In the genomic region with DNA sequence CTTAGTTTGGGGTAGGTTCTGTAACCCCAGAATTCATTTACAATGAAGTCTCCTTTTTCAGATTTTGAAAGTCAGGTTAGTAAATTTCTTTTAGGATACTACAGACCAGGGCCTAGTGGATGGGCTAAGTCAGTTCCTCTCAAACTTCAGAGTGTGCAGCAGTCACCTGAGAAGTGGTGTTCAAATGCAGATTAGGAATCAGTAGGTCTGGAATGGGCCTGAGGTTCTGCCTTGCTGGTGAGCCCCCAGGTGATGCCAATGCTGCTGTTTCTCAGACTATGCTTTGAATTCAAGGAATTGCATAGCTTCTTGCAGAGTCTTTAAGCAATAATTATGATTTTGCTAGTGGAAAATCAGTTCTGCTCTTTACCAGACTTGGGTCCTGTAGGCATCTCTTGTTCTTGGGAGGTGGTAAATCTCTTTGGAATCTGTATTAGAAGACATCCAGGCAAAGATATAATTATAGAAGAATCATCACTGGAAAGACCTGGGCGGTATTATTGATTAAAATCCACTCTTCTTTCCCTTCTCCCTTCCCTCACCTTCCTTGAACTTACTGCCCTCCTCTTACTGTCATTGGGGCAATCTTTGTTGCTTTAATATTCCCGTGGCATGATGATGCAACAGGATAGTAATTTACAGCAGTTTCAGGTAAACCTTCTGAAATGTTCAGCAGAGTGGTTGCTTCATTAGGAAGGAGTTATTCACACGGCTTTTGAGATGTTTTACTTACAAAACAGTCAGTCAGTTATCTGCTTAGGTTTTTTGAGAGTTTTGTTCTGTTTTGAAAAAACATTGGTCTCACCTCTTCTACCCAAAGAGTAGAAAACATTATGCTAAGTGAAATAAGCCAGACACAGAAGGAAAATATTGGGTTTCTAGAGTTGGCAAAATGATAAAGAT, we compare ENCODE assay signal across 1 cellular context.
TF ChIP-seq lines count a peak whose summit lies in the region.

No MANE protein-coding gene starts in this region.

TF ChIP-seq in K562, 482 proteins besides CTCF, POLR2A, EP300 and RAD21 (continued from another document and continues in another):
- TF ChIP-seq, protein P1, sequence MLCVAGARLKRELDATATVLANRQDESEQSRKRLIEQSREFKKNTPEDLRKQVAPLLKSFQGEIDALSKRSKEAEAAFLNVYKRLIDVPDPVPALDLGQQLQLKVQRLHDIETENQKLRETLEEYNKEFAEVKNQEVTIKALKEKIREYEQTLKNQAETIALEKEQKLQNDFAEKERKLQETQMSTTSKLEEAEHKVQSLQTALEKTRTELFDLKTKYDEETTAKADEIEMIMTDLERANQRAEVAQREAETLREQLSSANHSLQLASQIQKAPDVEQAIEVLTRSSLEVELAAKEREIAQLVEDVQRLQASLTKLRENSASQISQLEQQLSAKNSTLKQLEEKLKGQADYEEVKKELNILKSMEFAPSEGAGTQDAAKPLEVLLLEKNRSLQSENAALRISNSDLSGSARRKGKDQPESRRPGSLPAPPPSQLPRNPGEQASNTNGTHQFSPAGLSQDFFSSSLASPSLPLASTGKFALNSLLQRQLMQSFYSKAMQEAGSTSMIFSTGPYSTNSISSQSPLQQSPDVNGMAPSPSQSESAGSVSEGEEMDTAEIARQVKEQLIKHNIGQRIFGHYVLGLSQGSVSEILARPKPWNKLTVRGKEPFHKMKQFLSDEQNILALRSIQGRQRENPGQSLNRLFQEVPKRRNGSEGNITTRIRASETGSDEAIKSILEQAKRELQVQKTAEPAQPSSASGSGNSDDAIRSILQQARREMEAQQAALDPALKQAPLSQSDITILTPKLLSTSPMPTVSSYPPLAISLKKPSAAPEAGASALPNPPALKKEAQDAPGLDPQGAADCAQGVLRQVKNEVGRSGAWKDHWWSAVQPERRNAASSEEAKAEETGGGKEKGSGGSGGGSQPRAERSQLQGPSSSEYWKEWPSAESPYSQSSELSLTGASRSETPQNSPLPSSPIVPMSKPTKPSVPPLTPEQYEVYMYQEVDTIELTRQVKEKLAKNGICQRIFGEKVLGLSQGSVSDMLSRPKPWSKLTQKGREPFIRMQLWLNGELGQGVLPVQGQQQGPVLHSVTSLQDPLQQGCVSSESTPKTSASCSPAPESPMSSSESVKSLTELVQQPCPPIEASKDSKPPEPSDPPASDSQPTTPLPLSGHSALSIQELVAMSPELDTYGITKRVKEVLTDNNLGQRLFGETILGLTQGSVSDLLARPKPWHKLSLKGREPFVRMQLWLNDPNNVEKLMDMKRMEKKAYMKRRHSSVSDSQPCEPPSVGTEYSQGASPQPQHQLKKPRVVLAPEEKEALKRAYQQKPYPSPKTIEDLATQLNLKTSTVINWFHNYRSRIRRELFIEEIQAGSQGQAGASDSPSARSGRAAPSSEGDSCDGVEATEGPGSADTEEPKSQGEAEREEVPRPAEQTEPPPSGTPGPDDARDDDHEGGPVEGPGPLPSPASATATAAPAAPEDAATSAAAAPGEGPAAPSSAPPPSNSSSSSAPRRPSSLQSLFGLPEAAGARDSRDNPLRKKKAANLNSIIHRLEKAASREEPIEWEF (CRISPR knock-in tag; IDR thresholded peaks at IDR 0.05), result no peak
- no peak for TF ChIP-seq ASH1L (IDR thresholded peaks at IDR 0.05; ENCODE audit: borderline replicate concordance, low read depth, partially characterized antibody)
- TF ChIP-seq, protein P2, sequence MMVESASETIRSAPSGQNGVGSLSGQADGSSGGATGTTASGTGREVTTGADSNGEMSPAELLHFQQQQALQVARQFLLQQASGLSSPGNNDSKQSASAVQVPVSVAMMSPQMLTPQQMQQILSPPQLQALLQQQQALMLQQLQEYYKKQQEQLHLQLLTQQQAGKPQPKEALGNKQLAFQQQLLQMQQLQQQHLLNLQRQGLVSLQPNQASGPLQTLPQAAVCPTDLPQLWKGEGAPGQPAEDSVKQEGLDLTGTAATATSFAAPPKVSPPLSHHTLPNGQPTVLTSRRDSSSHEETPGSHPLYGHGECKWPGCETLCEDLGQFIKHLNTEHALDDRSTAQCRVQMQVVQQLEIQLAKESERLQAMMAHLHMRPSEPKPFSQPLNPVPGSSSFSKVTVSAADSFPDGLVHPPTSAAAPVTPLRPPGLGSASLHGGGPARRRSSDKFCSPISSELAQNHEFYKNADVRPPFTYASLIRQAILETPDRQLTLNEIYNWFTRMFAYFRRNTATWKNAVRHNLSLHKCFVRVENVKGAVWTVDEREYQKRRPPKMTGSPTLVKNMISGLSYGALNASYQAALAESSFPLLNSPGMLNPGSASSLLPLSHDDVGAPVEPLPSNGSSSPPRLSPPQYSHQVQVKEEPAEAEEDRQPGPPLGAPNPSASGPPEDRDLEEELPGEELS (CRISPR knock-in tag; IDR thresholded peaks at IDR 0.05; ENCODE audit: borderline replicate concordance), result no peak
- TF ChIP-seq L3MBTL2 (IDR thresholded peaks at IDR 0.05), result 0 out of 2 replicates have a peak, but pooled peaks have one; percentile 29
- peak; percentile 78; the same call in 1 of the 2 replicates for TF ChIP-seq ZSCAN32 (CRISPR knock-in tag; IDR thresholded peaks at IDR 0.05)
- no peak for TF ChIP-seq CCAR2 (IDR thresholded peaks at IDR 0.05; ENCODE audit: low read depth, low read length)
- TF ChIP-seq ZNF644 (tag; IDR thresholded peaks at IDR 0.05; ENCODE audit: low read depth), result peak; percentile 56; the same call in 1 of the 2 replicates
- no peak for TF ChIP-seq ZNF696 (CRISPR knock-in tag; conservative IDR thresholded peaks at IDR 0.05)
- no peak for TF ChIP-seq EHMT2 (IDR thresholded peaks at IDR 0.05)
- TF ChIP-seq PRPF4 (IDR thresholded peaks at IDR 0.05; ENCODE audit: insufficient read depth, low read depth, low read length, poor library complexity, severe bottlenecking), result no peak
- TF ChIP-seq ZNF766 (CRISPR knock-in tag; conservative IDR thresholded peaks at IDR 0.05), result peak; percentile 70
- no peak for TF ChIP-seq ZNF830 (CRISPR knock-in tag; IDR thresholded peaks at IDR 0.05)
- no peak for TF ChIP-seq HMG20B (CRISPR knock-in tag; IDR thresholded peaks at IDR 0.05)
- TF ChIP-seq ZC3H8 (IDR thresholded peaks at IDR 0.05), result no peak
- no peak for TF ChIP-seq HDGF (IDR thresholded peaks at IDR 0.05)
- TF ChIP-seq ZFPM2 (CRISPR knock-in tag; IDR thresholded peaks at IDR 0.05), result no peak
- TF ChIP-seq, protein P3, sequence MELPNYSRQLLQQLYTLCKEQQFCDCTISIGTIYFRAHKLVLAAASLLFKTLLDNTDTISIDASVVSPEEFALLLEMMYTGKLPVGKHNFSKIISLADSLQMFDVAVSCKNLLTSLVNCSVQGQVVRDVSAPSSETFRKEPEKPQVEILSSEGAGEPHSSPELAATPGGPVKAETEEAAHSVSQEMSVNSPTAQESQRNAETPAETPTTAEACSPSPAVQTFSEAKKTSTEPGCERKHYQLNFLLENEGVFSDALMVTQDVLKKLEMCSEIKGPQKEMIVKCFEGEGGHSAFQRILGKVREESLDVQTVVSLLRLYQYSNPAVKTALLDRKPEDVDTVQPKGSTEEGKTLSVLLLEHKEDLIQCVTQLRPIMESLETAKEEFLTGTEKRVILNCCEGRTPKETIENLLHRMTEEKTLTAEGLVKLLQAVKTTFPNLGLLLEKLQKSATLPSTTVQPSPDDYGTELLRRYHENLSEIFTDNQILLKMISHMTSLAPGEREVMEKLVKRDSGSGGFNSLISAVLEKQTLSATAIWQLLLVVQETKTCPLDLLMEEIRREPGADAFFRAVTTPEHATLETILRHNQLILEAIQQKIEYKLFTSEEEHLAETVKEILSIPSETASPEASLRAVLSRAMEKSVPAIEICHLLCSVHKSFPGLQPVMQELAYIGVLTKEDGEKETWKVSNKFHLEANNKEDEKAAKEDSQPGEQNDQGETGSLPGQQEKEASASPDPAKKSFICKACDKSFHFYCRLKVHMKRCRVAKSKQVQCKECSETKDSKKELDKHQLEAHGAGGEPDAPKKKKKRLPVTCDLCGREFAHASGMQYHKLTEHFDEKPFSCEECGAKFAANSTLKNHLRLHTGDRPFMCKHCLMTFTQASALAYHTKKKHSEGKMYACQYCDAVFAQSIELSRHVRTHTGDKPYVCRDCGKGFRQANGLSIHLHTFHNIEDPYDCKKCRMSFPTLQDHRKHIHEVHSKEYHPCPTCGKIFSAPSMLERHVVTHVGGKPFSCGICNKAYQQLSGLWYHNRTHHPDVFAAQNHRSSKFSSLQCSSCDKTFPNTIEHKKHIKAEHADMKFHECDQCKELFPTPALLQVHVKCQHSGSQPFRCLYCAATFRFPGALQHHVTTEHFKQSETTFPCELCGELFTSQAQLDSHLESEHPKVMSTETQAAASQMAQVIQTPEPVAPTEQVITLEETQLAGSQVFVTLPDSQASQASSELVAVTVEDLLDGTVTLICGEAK (IDR thresholded peaks at IDR 0.05), result no peak
- TF ChIP-seq, protein P3 (CRISPR knock-in tag; IDR thresholded peaks at IDR 0.05), result no peak
- no peak for TF ChIP-seq FOXM1 (IDR thresholded peaks at IDR 0.05; ENCODE audit: low read depth)
- no peak for TF ChIP-seq FOXM1 (CRISPR knock-in tag; IDR thresholded peaks at IDR 0.05; ENCODE audit: low read depth)
- TF ChIP-seq, protein P4, sequence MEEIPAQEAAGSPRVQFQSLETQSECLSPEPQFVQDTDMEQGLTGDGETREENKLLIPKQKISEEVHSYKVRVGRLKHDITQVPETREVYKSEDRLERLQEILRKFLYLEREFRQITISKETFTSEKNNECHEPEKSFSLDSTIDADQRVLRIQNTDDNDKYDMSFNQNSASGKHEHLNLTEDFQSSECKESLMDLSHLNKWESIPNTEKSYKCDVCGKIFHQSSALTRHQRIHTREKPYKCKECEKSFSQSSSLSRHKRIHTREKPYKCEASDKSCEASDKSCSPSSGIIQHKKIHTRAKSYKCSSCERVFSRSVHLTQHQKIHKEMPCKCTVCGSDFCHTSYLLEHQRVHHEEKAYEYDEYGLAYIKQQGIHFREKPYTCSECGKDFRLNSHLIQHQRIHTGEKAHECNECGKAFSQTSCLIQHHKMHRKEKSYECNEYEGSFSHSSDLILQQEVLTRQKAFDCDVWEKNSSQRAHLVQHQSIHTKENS (CRISPR knock-in tag; IDR thresholded peaks at IDR 0.05), result no peak
- no peak for TF ChIP-seq MIER1 (IDR thresholded peaks at IDR 0.05; ENCODE audit: low read depth)
- TF ChIP-seq ZBTB1 (CRISPR knock-in tag; IDR thresholded peaks at IDR 0.05; ENCODE audit: borderline replicate concordance, low read depth), result no peak
- TF ChIP-seq NCOA2 (IDR thresholded peaks at IDR 0.05; ENCODE audit: partially characterized antibody in 2 of 2), result no peak
- TF ChIP-seq HDAC8 (tag; IDR thresholded peaks at IDR 0.05), result no peak
- no peak for TF ChIP-seq ZNF282 (CRISPR knock-in tag; IDR thresholded peaks at IDR 0.05)
- TF ChIP-seq SMARCB1 (IDR thresholded peaks at IDR 0.05; ENCODE audit: insufficient read length, low read depth), result no peak
- no peak for TF ChIP-seq PTBP1 (IDR thresholded peaks at IDR 0.05; ENCODE audit: low read depth, low read length)
- TF ChIP-seq SMARCA4 (IDR thresholded peaks at IDR 0.05), result peak; percentile 73; the same call in 1 of the 2 replicates
- TF ChIP-seq ZNF121 (CRISPR knock-in tag; conservative IDR thresholded peaks at IDR 0.05), result no peak
- TF ChIP-seq ZNF316 (IDR thresholded peaks at IDR 0.05), result no peak
- TF ChIP-seq SREBF1 (IDR thresholded peaks at IDR 0.05; ENCODE audit: borderline replicate concordance, low read depth, low read length), result no peak
- TF ChIP-seq CEBPB (tag; IDR thresholded peaks at IDR 0.05), result peak; percentile 90
- TF ChIP-seq, protein P5, sequence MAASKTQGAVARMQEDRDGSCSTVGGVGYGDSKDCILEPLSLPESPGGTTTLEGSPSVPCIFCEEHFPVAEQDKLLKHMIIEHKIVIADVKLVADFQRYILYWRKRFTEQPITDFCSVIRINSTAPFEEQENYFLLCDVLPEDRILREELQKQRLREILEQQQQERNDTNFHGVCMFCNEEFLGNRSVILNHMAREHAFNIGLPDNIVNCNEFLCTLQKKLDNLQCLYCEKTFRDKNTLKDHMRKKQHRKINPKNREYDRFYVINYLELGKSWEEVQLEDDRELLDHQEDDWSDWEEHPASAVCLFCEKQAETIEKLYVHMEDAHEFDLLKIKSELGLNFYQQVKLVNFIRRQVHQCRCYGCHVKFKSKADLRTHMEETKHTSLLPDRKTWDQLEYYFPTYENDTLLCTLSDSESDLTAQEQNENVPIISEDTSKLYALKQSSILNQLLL (CRISPR knock-in tag; IDR thresholded peaks at IDR 0.05; ENCODE audit: borderline replicate concordance), result no peak
- TF ChIP-seq TAL1 (IDR thresholded peaks at IDR 0.05), result no peak
- no peak for TF ChIP-seq TAF9B (IDR thresholded peaks at IDR 0.05; ENCODE audit: partially characterized antibody)
- no peak for TF ChIP-seq CHCHD3 (CRISPR knock-in tag; IDR thresholded peaks at IDR 0.05)
- no peak for TF ChIP-seq NFATC3 (IDR thresholded peaks at IDR 0.05)
- TF ChIP-seq JUND (IDR thresholded peaks at IDR 0.05; ENCODE audit: borderline replicate concordance, low read depth, low read length), result peak; percentile 88
- TF ChIP-seq JUND (tag; IDR thresholded peaks at IDR 0.05; ENCODE audit: borderline replicate concordance, low read depth, low read length), result peak; percentile 60; the same call in 1 of the 3 replicates
- TF ChIP-seq BCL6 (CRISPR knock-in tag; IDR thresholded peaks at IDR 0.05), result no peak
- TF ChIP-seq, protein P6, sequence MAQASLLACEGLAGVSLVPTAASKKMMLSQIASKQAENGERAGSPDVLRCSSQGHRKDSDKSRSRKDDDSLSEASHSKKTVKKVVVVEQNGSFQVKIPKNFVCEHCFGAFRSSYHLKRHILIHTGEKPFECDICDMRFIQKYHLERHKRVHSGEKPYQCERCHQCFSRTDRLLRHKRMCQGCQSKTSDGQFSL (CRISPR knock-in tag; IDR thresholded peaks at IDR 0.05), result no peak
- TF ChIP-seq, protein P6 (tag; IDR thresholded peaks at IDR 0.05), result no peak
- TF ChIP-seq ILK (tag; IDR thresholded peaks at IDR 0.05; ENCODE audit: borderline replicate concordance, low read depth), result no peak
